In the genomic region with DNA sequence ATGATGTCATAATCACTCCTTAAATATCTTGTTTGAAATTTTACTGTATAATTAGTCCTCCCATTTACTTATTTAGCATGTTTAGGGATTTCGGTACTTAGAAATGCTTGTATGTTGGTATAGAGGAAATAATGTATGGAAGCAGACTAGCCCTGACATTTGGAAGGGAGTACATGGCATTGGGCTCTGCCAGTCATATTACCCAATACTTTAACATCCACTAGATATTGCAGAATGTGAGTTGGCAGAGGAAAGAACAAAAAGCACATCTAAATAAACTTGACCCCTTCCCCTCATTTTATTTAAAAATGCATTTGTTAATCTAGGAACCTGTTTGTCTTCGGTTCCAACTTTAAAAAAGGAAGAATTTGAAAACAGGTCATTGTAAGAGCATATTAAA, we compare ENCODE assay signal across 24 cellular contexts.
"Had no signal": no experiment of that assay in that cellular context is flagged by ENCODE, and none has a peak within 500 bp of the region (broad histone marks: within the 10 kb centered on the region; RNA-seq: fewer than 3 reads in every experiment).

No MANE protein-coding gene starts in this region.

- H2AFZ ChIP-seq: hepatocyte had no signal

- H3K27ac ChIP-seq: colonic mucosa, esophagus muscularis mucosa, foreskin keratinocyte, gastroesophageal sphincter, heart left ventricle, hepatocyte, left lung, lower lobe of right lung had no signal

- ATAC-seq: effector memory CD8-positive, alpha-beta T cell; foreskin keratinocyte; gastroesophageal sphincter; heart left ventricle; left colon; left lung; left ventricle myocardium superior; lower lobe of right lung; naive thymus-derived CD4-positive, alpha-beta T cell had no signal

- DNase-seq: colonic mucosa; cortex of kidney; effector CD8-positive, alpha-beta T cell; effector memory CD8-positive, alpha-beta T cell; endodermal cell; foreskin keratinocyte; heart left ventricle; hypothalamus; immature natural killer cell; islet precursor cell; kidney; kidney glomerular epithelial cell; left colon; left lung; left ventricle myocardium superior; lower lobe of right lung; mesendoderm; midbrain; naive thymus-derived CD4-positive, alpha-beta T cell had no signal

- H3K79me2 ChIP-seq: hepatocyte had no signal

- H3K4me1 ChIP-seq: colonic mucosa, esophagus muscularis mucosa, foreskin keratinocyte, gastroesophageal sphincter, heart left ventricle, left lung, lower lobe of right lung had no signal

- H3K4me2 ChIP-seq: hepatocyte had no signal

- H3K9me3 ChIP-seq: colonic mucosa, esophagus muscularis mucosa, gastroesophageal sphincter, heart left ventricle, left lung, lower lobe of right lung had no signal

- H3K4me3 ChIP-seq: colonic mucosa, esophagus muscularis mucosa, gastroesophageal sphincter, heart left ventricle, hepatocyte, left lung, lower lobe of right lung had no signal

- H3K27me3 ChIP-seq: colonic mucosa, esophagus muscularis mucosa, foreskin keratinocyte, gastroesophageal sphincter, heart left ventricle, hepatocyte, left lung had no signal

- FAIRE-seq: endometrium, frontal cortex, kidney had no signal

- H3K36me3 ChIP-seq: colonic mucosa, gastroesophageal sphincter, left lung, lower lobe of right lung had no signal
